ENCODE assay signal across 25 cellular contexts in genomic region chr1:44568128-44568900, GRCh38.
A peak's percentile ranks its signal among the peaks of the same experiment; 100 is the strongest.
DNase-seq lines count a peak whose midpoint lies in the region; ATAC-seq and TF ChIP-seq lines count a peak whose summit lies in the region.
"Had no signal": no experiment of that assay in that cellular context is flagged by ENCODE, and none has a peak within 500 bp of the region (broad histone marks: within the 10 kb centered on the region; RNA-seq: fewer than 3 reads in every experiment).

No MANE protein-coding gene starts in this region.

- H3K79me2 ChIP-seq in PC-9 (ENCODE audit: low read depth), result no peaks in the 10 kb centered on the region

- H2AFZ ChIP-seq in PC-9, result no peak overlapping the region

- TF ChIP-seq CTCF in PC-9 (conservative IDR thresholded peaks at IDR 0.05) (no peak), dorsolateral prefrontal cortex (IDR thresholded peaks at IDR 0.05 in 54 of 56, conservative IDR thresholded peaks at IDR 0.05 in 2 of 56; ENCODE audit: low read depth in 1 of 56, partially characterized antibody in 56 of 56) (no peak)

- DNase-seq in NCI-H2171 treated with DMSO at 0.1 percent for 48 hours (lab: John Stamatoyannopoulos, UW), result peak; percentile 8
- DNase-seq in NCI-H2171 (lab: John Stamatoyannopoulos, UW), result no peak
- DNase-seq in PC-9, result peak; percentile 70 to 72
- DNase-seq in dorsolateral prefrontal cortex, result no peak
- no peak for DNase-seq in HEK293T (ENCODE audit: extremely low spot score)
- DNase-seq in DMS153 (lab: John Stamatoyannopoulos, UW), result no peak
- DNase-seq in activated naive CD4-positive, alpha-beta T cell treated with anti-CD3 and anti-CD28 coated beads, Interleukin-2, amount 50 U/mL, for 16 hours, result no peak
- DNase-seq: activated CD4-positive, alpha-beta T cell treated with anti-CD3 and anti-CD28 coated beads, Interleukin-2, amount 50 U/mL, for 48 hours; activated CD8-positive, alpha-beta memory T cell treated with anti-CD3 and anti-CD28 coated beads, Interleukin-2, amount 50 U/mL, for 48 hours; activated naive CD8-positive, alpha-beta T cell treated with anti-CD3 and anti-CD28 coated beads, Interleukin-2, amount 10 ng/mL, durations not matched to agents 7 days and 5 days; BE2C; dermis blood vessel endothelial cell; H9; immature natural killer cell; mucosa of descending colon; NCI-H1092 treated with DMSO at 0.1 percent for 48 hours; NCI-H510A; stimulated activated CD8-positive, alpha-beta memory T cell treated with anti-CD3 and anti-CD28 coated beads, Interleukin-4, amount 100 ng/mL, for 48 hours; upper lobe of right lung had no signal

- peaks cover 18% of the 10 kb centered on the region for H3K4me1 ChIP-seq in PC-9 (replicated peaks; ENCODE audit: insufficient read depth)
- H3K4me1 ChIP-seq: BE2C, prostate gland, upper lobe of right lung had no signal

- no peak overlapping the region for H3K27ac ChIP-seq in PC-9
- peak overlapping the region in 55 of 59 donors; percentile 10 to 100 (median 88) for H3K27ac ChIP-seq in dorsolateral prefrontal cortex
- H3K27ac ChIP-seq: prostate gland, upper lobe of right lung had no signal

- no peaks in the 10 kb centered on the region for H3K9me2 ChIP-seq in PC-9 (ENCODE audit: insufficient read depth)

- H3K36me3 Mint-ChIP-seq in stimulated activated memory B cell treated with anti-CD40 and anti-IgM and Interleukin-4, amounts not matched to agents 10 μg/mL and 1 μg/mL and 100 μg/mL, for 72 hours, result no peaks in the 10 kb centered on the region
- H3K36me3 Mint-ChIP-seq: activated naive CD8-positive, alpha-beta T cell treated with anti-CD3 and anti-CD28 coated beads, Interleukin-2, amount 10 ng/mL, durations not matched to agents 7 days and 5 days; immature natural killer cell; WTC11 had no signal

- ATAC-seq in stimulated activated memory B cell treated with anti-CD40 and anti-IgM and Interleukin-4, amounts not matched to agents 10 μg/mL and 1 μg/mL and 100 μg/mL, for 72 hours, result peak; percentile 35
- ATAC-seq: mucosa of descending colon, SK-N-SH treated with all-trans-retinoic acid at 6 μM for 48 hours, upper lobe of right lung, WTC11 had no signal

- no peaks in the 10 kb centered on the region for H3K9me3 Mint-ChIP-seq in stimulated activated memory B cell treated with anti-CD40 and anti-IgM and Interleukin-4, amounts not matched to agents 10 μg/mL and 1 μg/mL and 100 μg/mL, for 72 hours
- H3K9me3 Mint-ChIP-seq: activated naive CD8-positive, alpha-beta T cell treated with anti-CD3 and anti-CD28 coated beads, Interleukin-2, amount 10 ng/mL, durations not matched to agents 7 days and 5 days; activated T-helper 2 cell treated with anti-CD3 and anti-CD28 coated beads, Interferon-gamma antibody, Interleukin-2, Interleukin-4, amounts not matched to agents 10 μg/mL and 5 μg/mL and 100 μg/mL, durations not matched to agents 14 hours and 24 hours and 36 hours; H9; immature natural killer cell; neural crest cell; WTC11 had no signal

- POLR2A ChIA-PET in PC-9 (lab: Charles Lee; ENCODE audit: unreplicated experiment), result interaction anchor here (0.6 kb wide), 2 partner anchors 479 to 1220 kb away, joined by 4 read pairs; no protein-coding TSS in a partner anchor
- POLR2A ChIA-PET in HEK293T (lab: Yijun Ruan, JAX), result interaction anchor here (0.6 to 0.9 kb wide), 3 partner anchors 19 to 1715 kb away, joined by 3 to 4 read pairs (median 3); no protein-coding TSS in a partner anchor

- no peaks in the 10 kb centered on the region for H3K9me3 ChIP-seq in PC-9 (ENCODE audit: insufficient read depth, low read depth)
- H3K9me3 ChIP-seq: BE2C, mucosa of descending colon, prostate gland, upper lobe of right lung had no signal

- no peaks in the 10 kb centered on the region; the same call in 1 of the 2 replicates for H3F3A ChIP-seq in PC-9 (ENCODE audit: insufficient read depth, low read depth)

- no TSS peak for BruUV-seq in PC-9 (replicated peaks; lab: Mats Ljungman, UMichigan)

- intact Hi-C loops in PC-9 (cut with micrococcal nuclease; ENCODE audit: unreplicated experiment) (loop anchor here (1.0 kb wide), 1 partner anchor 178 kb away; no protein-coding TSS in a partner anchor), dorsolateral prefrontal cortex (cut with DNase I) (no loop called here)

- peak overlapping the region; percentile 8; the same call in 1 of the 2 replicates for H3K4me2 ChIP-seq in PC-9

- H3K4me3 ChIP-seq in PC-9 (no peak overlapping the region), dorsolateral prefrontal cortex (no peak overlapping the region)
- H3K4me3 ChIP-seq: mucosa of descending colon, prostate gland, upper lobe of right lung had no signal

- CTCF ChIA-PET in PC-9 (lab: Charles Lee), result interaction anchor here (0.6 kb wide), 2 partner anchors 270 to 712 kb away, joined by 3 to 6 read pairs; no protein-coding TSS in a partner anchor
- CTCF ChIA-PET in HEK293T (lab: Yijun Ruan, JAX), result interaction anchor here (1.1 kb wide), 1 partner anchor 8 kb away, joined by 3 read pairs; no protein-coding TSS in a partner anchor

- H3K4me1 Mint-ChIP-seq in stimulated activated memory B cell treated with anti-CD40 and anti-IgM and Interleukin-4, amounts not matched to agents 10 μg/mL and 1 μg/mL and 100 μg/mL, for 72 hours, result no peaks in the 10 kb centered on the region
- H3K4me1 Mint-ChIP-seq: activated naive CD8-positive, alpha-beta T cell treated with anti-CD3 and anti-CD28 coated beads, Interleukin-2, amount 10 ng/mL, durations not matched to agents 7 days and 5 days; immature natural killer cell had no signal

- H3K4me3 Mint-ChIP-seq in stimulated activated memory B cell treated with anti-CD40 and anti-IgM and Interleukin-4, amounts not matched to agents 10 μg/mL and 1 μg/mL and 100 μg/mL, for 72 hours, result no peak overlapping the region
- H3K4me3 Mint-ChIP-seq: activated naive CD8-positive, alpha-beta T cell treated with anti-CD3 and anti-CD28 coated beads, Interleukin-2, amount 10 ng/mL, durations not matched to agents 7 days and 5 days; H9; immature natural killer cell; neural crest cell; WTC11 had no signal

- no peak overlapping the region for H3K27ac Mint-ChIP-seq in stimulated activated memory B cell treated with anti-CD40 and anti-IgM and Interleukin-4, amounts not matched to agents 10 μg/mL and 1 μg/mL and 100 μg/mL, for 72 hours
- H3K27ac Mint-ChIP-seq: activated naive CD8-positive, alpha-beta T cell treated with anti-CD3 and anti-CD28 coated beads, Interleukin-2, amount 10 ng/mL, durations not matched to agents 7 days and 5 days; activated T-helper 2 cell treated with anti-CD3 and anti-CD28 coated beads, Interferon-gamma antibody, Interleukin-2, Interleukin-4, amounts not matched to agents 10 μg/mL and 5 μg/mL and 100 μg/mL, durations not matched to agents 14 hours and 24 hours and 36 hours; H9; immature natural killer cell; WTC11 had no signal

- no peaks in the 10 kb centered on the region for H3K27me3 ChIP-seq in PC-9 (ENCODE audit: insufficient read depth, low read depth)
- peaks cover 0 to 6% (median 0%) of the 10 kb centered on the region in 45 donors for H3K27me3 ChIP-seq in dorsolateral prefrontal cortex
- H3K27me3 ChIP-seq: upper lobe of right lung had no signal

- no peaks in the 10 kb centered on the region for H4K20me1 ChIP-seq in PC-9 (ENCODE audit: insufficient read depth)

- H3K27me3 Mint-ChIP-seq in stimulated activated memory B cell treated with anti-CD40 and anti-IgM and Interleukin-4, amounts not matched to agents 10 μg/mL and 1 μg/mL and 100 μg/mL, for 72 hours, result peaks cover 46% of the 10 kb centered on the region

- no peaks in the 10 kb centered on the region for H3K36me3 ChIP-seq in PC-9 (ENCODE audit: low read depth)
- H3K36me3 ChIP-seq: BE2C, prostate gland, upper lobe of right lung had no signal

TF ChIP-seq in HEK293T, 16 proteins besides CTCF, POLR2A, EP300 and RAD21:
- no peak for TF ChIP-seq HDGF (IDR thresholded peaks at IDR 0.05; ENCODE audit: borderline replicate concordance)
- no peak for TF ChIP-seq ELF4 (IDR thresholded peaks at IDR 0.05)
- TF ChIP-seq FOXM1 (IDR thresholded peaks at IDR 0.05; ENCODE audit: borderline replicate concordance), result no peak
- TF ChIP-seq L3MBTL2 (conservative IDR thresholded peaks at IDR 0.05), result no peak
- no peak for TF ChIP-seq BHLHE40 (IDR thresholded peaks at IDR 0.05; ENCODE audit: borderline replicate concordance)
- TF ChIP-seq FOXA1 (IDR thresholded peaks at IDR 0.05), result no peak
- no peak for TF ChIP-seq FOXK2 (IDR thresholded peaks at IDR 0.05)
- TF ChIP-seq TARDBP (IDR thresholded peaks at IDR 0.05), result no peak
- no peak for TF ChIP-seq LEF1 (IDR thresholded peaks at IDR 0.05; ENCODE audit: borderline replicate concordance)
- TF ChIP-seq ZNF384 (IDR thresholded peaks at IDR 0.05), result no peak
- TF ChIP-seq NFRKB (IDR thresholded peaks at IDR 0.05), result no peak
- TF ChIP-seq SP1 (IDR thresholded peaks at IDR 0.05), result no peak
- no peak for TF ChIP-seq SUZ12 (IDR thresholded peaks at IDR 0.05)
- no peak for TF ChIP-seq CTBP1 (IDR thresholded peaks at IDR 0.05; ENCODE audit: borderline replicate concordance)
- TF ChIP-seq ARNT (IDR thresholded peaks at IDR 0.05), result no peak
- TF ChIP-seq PKNOX1 (IDR thresholded peaks at IDR 0.05), result no peak

Comparison
In these comparisons a context has a peak if more than half of its experiments do, and no peak if none do; other contexts are left out.
1. DNase-seq: peak in NCI-H2171 treated with DMSO at 0.1 percent for 48 hours (single experiment) and PC-9 (2 of 2); none in NCI-H2171 (single experiment), dorsolateral prefrontal cortex (0 of 10), HEK293T (single experiment), DMS153 (single experiment) and activated naive CD4-positive, alpha-beta T cell treated with anti-CD3 and anti-CD28 coated beads, Interleukin-2, amount 50 U/mL, for 16 hours (single experiment).